23 cellular contexts compared by ENCODE assay signal in the genomic region with DNA sequence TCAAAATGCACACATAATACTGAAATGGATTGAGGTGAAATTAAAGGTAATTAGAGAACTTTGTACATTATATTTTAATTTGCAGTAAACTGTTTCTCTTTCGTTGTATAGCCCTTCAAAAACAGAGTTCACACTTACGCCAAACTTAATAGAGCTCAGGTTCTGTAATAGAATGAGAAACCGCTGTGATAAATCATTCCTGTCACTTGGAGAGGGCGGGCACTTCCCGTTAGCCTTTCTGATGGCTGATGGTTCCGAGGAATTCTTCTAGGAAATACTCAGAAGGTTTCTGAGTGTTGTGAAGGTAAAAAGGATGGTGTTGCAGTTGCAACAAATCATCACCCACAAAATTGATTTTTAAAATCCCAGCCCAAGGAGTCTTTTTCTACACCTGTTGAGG.
"Had no signal": no experiment of that assay in that cellular context is flagged by ENCODE, and none has a peak within 500 bp of the region (broad histone marks: within the 10 kb centered on the region; RNA-seq: fewer than 3 reads in every experiment).

No MANE protein-coding gene starts in this region.

- DNase-seq: activated CD4-positive, alpha-beta T cell treated with anti-CD3 and anti-CD28 coated beads, Interleukin-2, amount 10 ng/mL, durations not matched to agents 24 days and 14 days; activated CD8-positive, alpha-beta T cell treated with anti-CD3 and anti-CD28 coated beads for 36 hours; activated naive CD4-positive, alpha-beta T cell treated with anti-CD3 and anti-CD28 coated beads for 36 hours; activated T-cell treated with anti-CD3 and anti-CD28 coated beads, Interleukin-2, amount 50 U/mL, for 1 hour; aorta; brain microvascular endothelial cell; central memory CD4-positive, alpha-beta T cell; dorsolateral prefrontal cortex; endodermal cell; foreskin keratinocyte; mammary epithelial cell; ovary; right lobe of liver; small intestine; stimulated activated CD4-positive, alpha-beta T cell treated with anti-CD3 and anti-CD28 coated beads, Interleukin-15, amount 100 ng/mL, for 24 hours; stimulated activated CD4-positive, alpha-beta T cell treated with anti-CD3 and anti-CD28 coated beads, Interleukin-2, amount 100 ng/mL, for 48 hours; stomach; T-helper 9 cell; testis had no signal

- H3K27ac Mint-ChIP-seq: activated CD4-positive, alpha-beta T cell treated with anti-CD3 and anti-CD28 coated beads, Interleukin-2, amount 10 ng/mL, durations not matched to agents 24 days and 14 days; activated CD8-positive, alpha-beta T cell treated with anti-CD3 and anti-CD28 coated beads for 36 hours; activated naive CD4-positive, alpha-beta T cell treated with anti-CD3 and anti-CD28 coated beads for 36 hours; activated T-helper 17 cell treated with anti-CD3 and anti-CD28 coated beads, Interleukin-2, amount 50 U/mL, for 72 hours; endodermal cell; type B pancreatic cell had no signal

- H3K36me3 Mint-ChIP-seq: type B pancreatic cell had no signal

- H3K27ac ChIP-seq: brain microvascular endothelial cell, dorsolateral prefrontal cortex, epithelial cell of prostate, foreskin keratinocyte, ovary, right lobe of liver, stomach, testis had no signal

- H3K4me3 ChIP-seq: dorsolateral prefrontal cortex, ovary, right lobe of liver, stomach, testis had no signal

- H3K9me3 Mint-ChIP-seq: activated CD4-positive, alpha-beta T cell treated with anti-CD3 and anti-CD28 coated beads, Interleukin-2, amount 10 ng/mL, durations not matched to agents 24 days and 14 days; activated CD8-positive, alpha-beta T cell treated with anti-CD3 and anti-CD28 coated beads for 36 hours; activated naive CD4-positive, alpha-beta T cell treated with anti-CD3 and anti-CD28 coated beads for 36 hours; activated T-helper 17 cell treated with anti-CD3 and anti-CD28 coated beads, Interleukin-2, amount 50 U/mL, for 72 hours; endodermal cell; type B pancreatic cell had no signal

- H3K4me3 Mint-ChIP-seq: activated CD4-positive, alpha-beta T cell treated with anti-CD3 and anti-CD28 coated beads, Interleukin-2, amount 10 ng/mL, durations not matched to agents 24 days and 14 days; activated CD8-positive, alpha-beta T cell treated with anti-CD3 and anti-CD28 coated beads for 36 hours; activated naive CD4-positive, alpha-beta T cell treated with anti-CD3 and anti-CD28 coated beads for 36 hours; activated T-helper 17 cell treated with anti-CD3 and anti-CD28 coated beads, Interleukin-2, amount 50 U/mL, for 72 hours; endodermal cell; type B pancreatic cell had no signal

- H3K4me1 Mint-ChIP-seq: activated T-helper 17 cell treated with anti-CD3 and anti-CD28 coated beads, Interleukin-2, amount 50 U/mL, for 72 hours had no signal

- H3K36me3 ChIP-seq: brain microvascular endothelial cell, ovary, right lobe of liver, stomach had no signal

- H3K4me1 ChIP-seq: foreskin keratinocyte, right lobe of liver had no signal

- H3K27me3 ChIP-seq: brain microvascular endothelial cell, foreskin keratinocyte, ovary, right lobe of liver, testis had no signal

- H3K9me3 ChIP-seq: ovary, right lobe of liver, stomach, testis had no signal

- ATAC-seq: activated CD8-positive, alpha-beta T cell treated with anti-CD3 and anti-CD28 coated beads for 36 hours; activated T-helper 17 cell treated with anti-CD3 and anti-CD28 coated beads, Interleukin-2, amount 50 U/mL, for 72 hours; foreskin keratinocyte; left lobe of liver; right lobe of liver had no signal

- H3K27me3 Mint-ChIP-seq: activated CD4-positive, alpha-beta T cell treated with anti-CD3 and anti-CD28 coated beads, Interleukin-2, amount 10 ng/mL, durations not matched to agents 24 days and 14 days; activated CD8-positive, alpha-beta T cell treated with anti-CD3 and anti-CD28 coated beads for 36 hours; activated T-helper 17 cell treated with anti-CD3 and anti-CD28 coated beads, Interleukin-2, amount 50 U/mL, for 72 hours; type B pancreatic cell had no signal
